13 cellular contexts compared by ENCODE assay signal in genomic region chr2:177612651-177613050, GRCh38.
DNase-seq lines count a peak whose midpoint lies in the region; ATAC-seq and TF ChIP-seq lines count a peak whose summit lies in the region.
"Had no signal": no experiment of that assay in that cellular context is flagged by ENCODE, and none has a peak within 500 bp of the region (broad histone marks: within the 10 kb centered on the region; RNA-seq: fewer than 3 reads in every experiment).

No MANE protein-coding gene starts in this region.

- no peaks in the 10 kb centered on the region for H3K79me2 ChIP-seq in MM.1S (ENCODE audit: low read length)

- peak overlapping the region; percentile 87; the same call in 1 of the 2 replicates for H3K27ac ChIP-seq in MM.1S (ENCODE audit: low read length)
- no peak overlapping the region for H3K27ac ChIP-seq in endodermal cell (ENCODE audit: low read depth, low read length)
- H3K27ac ChIP-seq in mesodermal cell (ENCODE audit: low read depth, low read length, severe bottlenecking), result peak overlapping the region; percentile 65
- H3K27ac ChIP-seq in coronary artery, result no peak overlapping the region

- H3K27ac Mint-ChIP-seq in endodermal cell, result peak overlapping the region; percentile 60
- H3K27ac Mint-ChIP-seq: H9 had no signal

- POLR2A ChIA-PET in GM10248 (lab: Yijun Ruan, JAX), result no interaction called here

- no peaks in the 10 kb centered on the region for H3K9me2 ChIP-seq in MM.1S (replicated peaks; ENCODE audit: insufficient read depth, low read length)

- H3K27me3 ChIP-seq in MM.1S (replicated peaks; ENCODE audit: insufficient read depth, low read length) (no peaks in the 10 kb centered on the region), endodermal cell (ENCODE audit: control insufficient read depth, insufficient read depth, low read length, poor library complexity, severe bottlenecking) (no peaks in the 10 kb centered on the region)

- no peak overlapping the region for H3K4me3 Mint-ChIP-seq in endodermal cell
- H3K4me3 Mint-ChIP-seq: CD8-positive, alpha-beta memory T cell; H9 had no signal

- no peaks in the 10 kb centered on the region for H3K36me3 ChIP-seq in MM.1S (replicated peaks; ENCODE audit: insufficient read depth, low read length)
- no peaks in the 10 kb centered on the region for H3K36me3 ChIP-seq in endodermal cell (ENCODE audit: control insufficient read depth, insufficient read depth, low read length)
- H3K36me3 ChIP-seq in mesodermal cell (ENCODE audit: control insufficient read depth, insufficient read depth, low read length), result no peaks in the 10 kb centered on the region

- peaks cover 35% of the 10 kb centered on the region for H3K4me1 ChIP-seq in MM.1S (ENCODE audit: low read length)
- peaks cover 8% of the 10 kb centered on the region for H3K4me1 ChIP-seq in endodermal cell (ENCODE audit: control insufficient read depth, insufficient read depth, low read length)
- no peaks in the 10 kb centered on the region for H3K4me1 ChIP-seq in mesodermal cell (ENCODE audit: control insufficient read depth, insufficient read depth, low read length, poor library complexity, severe bottlenecking)
- H3K4me1 ChIP-seq: Caco-2 had no signal

- TF ChIP-seq CTCF in MM.1S (IDR thresholded peaks at IDR 0.05; ENCODE audit: low read length), result no peak
- no peak for TF ChIP-seq CTCF in endodermal cell (conservative IDR thresholded peaks at IDR 0.05)
- no peak for TF ChIP-seq CTCF in coronary artery (IDR thresholded peaks at IDR 0.05)
- no peak for TF ChIP-seq CTCF in GM10248 (IDR thresholded peaks at IDR 0.05; ENCODE audit: control extremely low read depth, extremely low read depth, low read depth, missing control alignments)

- H2AFZ ChIP-seq in MM.1S (ENCODE audit: low read length), result no peak overlapping the region

- no peak overlapping the region for H3K4me3 ChIP-seq in MM.1S (ENCODE audit: low read length)
- no peak overlapping the region for H3K4me3 ChIP-seq in endodermal cell (ENCODE audit: low read length)
- no peak overlapping the region for H3K4me3 ChIP-seq in mesodermal cell (ENCODE audit: extremely low read depth, insufficient read depth, low read length, poor library complexity, severe bottlenecking)
- H3K4me3 ChIP-seq in coronary artery, result no peak overlapping the region

- H3K27me3 Mint-ChIP-seq in endodermal cell (ENCODE audit: insufficient read depth), result peaks cover 6% of the 10 kb centered on the region

- H3K9me3 Mint-ChIP-seq in endodermal cell, result peaks cover 7% of the 10 kb centered on the region

- peaks cover 14% of the 10 kb centered on the region; the same call in 1 of the 2 replicates for H3F3A ChIP-seq in MM.1S (ENCODE audit: insufficient read depth, low read length)

- DNase-seq in MM.1S (no peak), endodermal cell (no peak), coronary artery (ENCODE audit: low spot score) (no peak), GM10248 (ENCODE audit: extremely low spot score) (no peak), activated gamma-delta T cell (lab: John Stamatoyannopoulos, UW) (no peak)
- DNase-seq: Caco-2; CD8-positive, alpha-beta memory T cell; GF-D8; GOT3; H9 had no signal

- no peak overlapping the region for H3K9ac ChIP-seq in MM.1S (ENCODE audit: low read length)
- no peak overlapping the region for H3K9ac ChIP-seq in endodermal cell (ENCODE audit: extremely low read depth, low read length, poor library complexity, severe bottlenecking)

- H3K36me3 Mint-ChIP-seq in endodermal cell (ENCODE audit: low read depth), result peaks cover 3% of the 10 kb centered on the region

- H4K20me1 ChIP-seq in MM.1S (ENCODE audit: insufficient read depth, low read length), result no peaks in the 10 kb centered on the region

- peaks cover 38% of the 10 kb centered on the region for H3K4me1 Mint-ChIP-seq in endodermal cell

- 78 to 81% methylated on average over 3 to 4 of the region's 4 CpGs for WGBS in endodermal cell (ENCODE audit: insufficient coverage in 1 of 2, insufficient read length in 1 of 2), 2 experiments
- 89 to 91% methylated on average over 3 of the region's 4 CpGs for WGBS in mesodermal cell (ENCODE audit: insufficient coverage in 2 of 2), 2 experiments

- H3K9me3 ChIP-seq in MM.1S (replicated peaks; ENCODE audit: insufficient read depth, low read length), result no peaks in the 10 kb centered on the region
- H3K9me3 ChIP-seq in endodermal cell (ENCODE audit: control insufficient read depth, low read length), result peaks cover 6% of the 10 kb centered on the region
- H3K9me3 ChIP-seq in mesodermal cell (ENCODE audit: control insufficient read depth, low read length), result peaks cover 4% of the 10 kb centered on the region
- H3K9me3 ChIP-seq: Caco-2 had no signal

- CTCF ChIA-PET in GM10248 (lab: Yijun Ruan, JAX), result interaction anchor here (0.8 to 1.8 kb wide), 3 partner anchors 8 to 106 kb away, joined by 3 read pairs; no protein-coding TSS in a partner anchor

- no peak for ATAC-seq in GM21515 (IDR thresholded peaks at IDR 0.05; ENCODE audit: unreplicated experiment)
- ATAC-seq: HepG2 had no signal

- no peak overlapping the region for H3K4me2 ChIP-seq in MM.1S (ENCODE audit: low read depth, low read length)

Comparison
In these comparisons a context has a peak if more than half of its experiments do, and no peak if none do; other contexts are left out.
1. H3K27ac ChIP-seq: peak in MM.1S (single experiment) and mesodermal cell (single experiment); none in endodermal cell (single experiment) and coronary artery (0 of 2).